In genomic region chr19:31253816-31254551, GRCh38 we compare ENCODE assay signal across 1 cellular context.
TF ChIP-seq lines count a peak whose summit lies in the region.

No MANE protein-coding gene starts in this region.

TF ChIP-seq in HEK293, 187 proteins besides CTCF, POLR2A, EP300 and RAD21 (continued from another document):
- TF ChIP-seq ZNF280D (tag by site-specific recombination; IDR thresholded peaks at IDR 0.05) (no peak), ZNF148 (tag by site-specific recombination; IDR thresholded peaks at IDR 0.05; ENCODE audit: borderline replicate concordance) (no peak), ZNF24 (tag by site-specific recombination; IDR thresholded peaks at IDR 0.05) (no peak), ZBTB7A (tag by site-specific recombination; IDR thresholded peaks at IDR 0.05; ENCODE audit: low read depth) (no peak), YY1 (tag by site-specific recombination; IDR thresholded peaks at IDR 0.05) (no peak), ZBTB48 (tag by site-specific recombination; IDR thresholded peaks at IDR 0.05) (peak; percentile 77), REST (tag by site-specific recombination; IDR thresholded peaks at IDR 0.05) (no peak), ZNF558 (tag by site-specific recombination; IDR thresholded peaks at IDR 0.05) (no peak), ZFHX2 (tag by site-specific recombination; conservative IDR thresholded peaks at IDR 0.05) (0 out of 2 replicates have a peak, but pooled peaks have one; percentile 8), ZSCAN23 (tag by site-specific recombination; IDR thresholded peaks at IDR 0.05) (no peak), PBX3 (CRISPR knock-in tag; IDR thresholded peaks at IDR 0.05) (no peak), ZNF707 (tag by site-specific recombination; IDR thresholded peaks at IDR 0.05) (no peak), ZEB2 (tag by site-specific recombination; IDR thresholded peaks at IDR 0.05) (no peak), ZNF416 (tag by site-specific recombination; IDR thresholded peaks at IDR 0.05) (no peak), GFI1B (tag by site-specific recombination; IDR thresholded peaks at IDR 0.05) (no peak), ZNF138 (tag by site-specific recombination; IDR thresholded peaks at IDR 0.05; ENCODE audit: borderline replicate concordance) (no peak), ZNF692 (tag by site-specific recombination; IDR thresholded peaks at IDR 0.05) (peak; percentile 83), ZNF677 (tag by site-specific recombination; IDR thresholded peaks at IDR 0.05) (no peak), ZNF274 (IDR thresholded peaks at IDR 0.05; ENCODE audit: low read length) (no peak), ZNF274 (tag by site-specific recombination; IDR thresholded peaks at IDR 0.05; ENCODE audit: borderline replicate concordance) (no peak), ZNF549 (tag by site-specific recombination; IDR thresholded peaks at IDR 0.05) (no peak), BCL11B (tag by site-specific recombination; IDR thresholded peaks at IDR 0.05; ENCODE audit: low read depth) (no peak), SALL2 (tag by site-specific recombination; IDR thresholded peaks at IDR 0.05; ENCODE audit: borderline replicate concordance) (no peak), ZXDB (tag by site-specific recombination; IDR thresholded peaks at IDR 0.05) (no peak), ATF2 (tag by site-specific recombination; IDR thresholded peaks at IDR 0.05; ENCODE audit: low read depth) (no peak), ZNF488 (tag by site-specific recombination; IDR thresholded peaks at IDR 0.05) (no peak), ZNF112 (tag by site-specific recombination; IDR thresholded peaks at IDR 0.05) (no peak), ZNF423 (tag by site-specific recombination; IDR thresholded peaks at IDR 0.05) (no peak), PRDM2 (tag by site-specific recombination; IDR thresholded peaks at IDR 0.05; ENCODE audit: borderline replicate concordance) (no peak), ZNF624 (tag by site-specific recombination; IDR thresholded peaks at IDR 0.05) (no peak), WT1 (tag by site-specific recombination; IDR thresholded peaks at IDR 0.05) (no peak)
